Comparison of ENCODE assay signal across 9 cellular contexts in the genomic region with DNA sequence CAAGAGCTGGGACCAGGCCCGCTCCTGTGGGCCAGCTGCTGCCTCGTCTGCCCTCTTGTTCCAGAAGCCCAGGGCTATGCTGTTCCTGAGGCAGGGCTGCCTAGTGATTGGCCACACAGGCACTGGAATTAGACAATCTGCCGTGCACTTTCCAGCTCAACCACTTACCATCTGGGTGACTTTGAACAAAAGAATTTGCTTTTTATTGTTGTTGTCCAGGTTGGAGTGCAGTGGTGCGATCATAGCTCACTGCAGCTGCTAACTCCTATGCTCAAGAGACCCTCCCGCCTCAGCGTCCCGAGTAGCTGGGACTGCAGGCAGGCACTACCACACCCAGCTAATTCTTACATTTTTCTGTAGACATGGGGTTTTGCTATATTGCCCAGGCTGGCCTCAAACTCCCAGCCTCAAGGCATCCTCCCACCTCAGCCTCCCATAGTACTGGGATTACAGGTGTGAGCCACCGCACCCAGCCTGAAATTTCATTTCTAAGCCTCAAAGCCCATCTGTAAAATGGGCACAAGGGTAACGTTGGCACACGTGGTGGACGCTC. TPM values are rescaled to one million over a fixed set of nuclear protein-coding genes. Genes with fewer than 3 reads are reported as not detected.
DNase-seq lines count a peak whose midpoint lies in the region; ATAC-seq, FAIRE-seq and TF ChIP-seq lines count a peak whose summit lies in the region.
"Had no signal": no experiment of that assay in that cellular context is flagged by ENCODE, and none has a peak within 500 bp of the region (broad histone marks: within the 10 kb centered on the region; RNA-seq: fewer than 3 reads in every experiment).

No MANE protein-coding gene starts in this region.

- peak overlapping the region; percentile 65; the same call in 1 of the 2 replicates for H2BK15ac ChIP-seq in H1 (ENCODE audit: low read length)

- H3K4ac ChIP-seq in H1 (replicated peaks; ENCODE audit: insufficient read length, low read depth, low read length) = peak overlapping the region; percentile 8

- 0 out of 2 replicates have a peak overlapping the region, but pooled peaks have one; percentile 3 for H2AFZ ChIP-seq in H1 (ENCODE audit: low read length)

- H4K91ac ChIP-seq in H1 (replicated peaks; ENCODE audit: insufficient read length, low read length) = no peak overlapping the region

- ATAC-seq in HG03439 (IDR thresholded peaks at IDR 0.05; ENCODE audit: unreplicated experiment) = no peak
- ATAC-seq in GM18511 (IDR thresholded peaks at IDR 0.05; ENCODE audit: unreplicated experiment) = no peak

- intact Hi-C loops in sigmoid colon (cut with DNase I) = loop anchor here (2.0 kb wide), 1 partner anchor 64 kb away; no protein-coding TSS in a partner anchor

- H3K36me3 ChIP-seq in H1 (ENCODE audit: control insufficient read depth in 2 of 4, insufficient read depth in 4 of 4, low read length in 3 of 4) (no peaks in the 10 kb centered on the region), sigmoid colon (no peaks in the 10 kb centered on the region)

- no peak overlapping the region; a peak in 1 of 7 replicates for H3K9ac ChIP-seq in H1 (replicated peaks in 1 of 4; ENCODE audit: extremely low read depth in 1 of 4, low read depth in 3 of 4, low read length in 3 of 4)
- H3K9ac ChIP-seq: KMS-11 had no signal

- H2BK12ac ChIP-seq in H1 (ENCODE audit: low read depth, low read length) = peak overlapping the region; percentile 69; the same call in 1 of the 2 replicates

- H3K79me1 ChIP-seq in H1 (ENCODE audit: low read depth, low read length) = peaks cover 3% of the 10 kb centered on the region

- H4K20me1 ChIP-seq in H1 (replicated peaks in 1 of 2; ENCODE audit: control insufficient read depth in 1 of 2, insufficient read depth in 2 of 2, low read length in 2 of 2) = no peaks in the 10 kb centered on the region

- H3K4me3 ChIP-seq in H1 (ENCODE audit: extremely low read depth in 1 of 4, insufficient read depth in 2 of 4, low read depth in 3 of 4, low read length in 4 of 4) (no peak overlapping the region), sigmoid colon (no peak overlapping the region)

- H3K9me3 ChIP-seq in H1 (ENCODE audit: insufficient read depth in 2 of 2, low read depth in 1 of 2, low read length in 1 of 2) = no peaks in the 10 kb centered on the region
- no peaks in the 10 kb centered on the region for H3K9me3 ChIP-seq in sigmoid colon

- H3K27me3 ChIP-seq in H1 (replicated peaks in 1 of 4; ENCODE audit: control insufficient read depth in 3 of 4, extremely low read depth in 1 of 4, insufficient read depth in 3 of 4, low read length in 3 of 4) = no peaks in the 10 kb centered on the region; a peak in 2 of 7 replicates
- no peaks in the 10 kb centered on the region for H3K27me3 ChIP-seq in sigmoid colon

- H3K27ac ChIP-seq in H1 (ENCODE audit: low read depth, low read length) (no peak overlapping the region), sigmoid colon (peak overlapping the region in 2 of 4 donors; percentile 13 to 62)
- H3K27ac ChIP-seq: KMS-11 had no signal

- peak overlapping the region; percentile 62; the same call in 1 of the 2 replicates for H2BK20ac ChIP-seq in H1 (ENCODE audit: low read length)

- H3K23ac ChIP-seq in H1 (ENCODE audit: insufficient read length) = no peak overlapping the region

- peaks cover 0 to 5% of the 10 kb centered on the region in 2 experiments; a peak in 2 of 4 replicates for H3K79me2 ChIP-seq in H1 (ENCODE audit: control insufficient read depth in 1 of 2, insufficient read depth in 2 of 2, low read length in 2 of 2)

- peak; percentile 36 for DNase-seq in NCI-H82 (lab: John Stamatoyannopoulos, UW)
- no peak for DNase-seq in NCI-H82 treated with DMSO at 0.1 percent for 48 hours (lab: John Stamatoyannopoulos, UW; ENCODE audit: unreplicated experiment)
- DNase-seq in NCI-H524 treated with DMSO at 0.1 percent for 48 hours (lab: John Stamatoyannopoulos, UW) = peak; percentile 58
- DNase-seq in H1 (ENCODE audit: low read depth in 1 of 2, low spot score in 2 of 2) = no peak
- peak; percentile 58 for DNase-seq in sigmoid colon
- DNase-seq in hypothalamus (lab: John Stamatoyannopoulos, UW) = no peak

- no peak overlapping the region for H3K14ac ChIP-seq in H1 (ENCODE audit: insufficient read length)

- no peak for TF ChIP-seq POLR2A in H1 (IDR thresholded peaks at IDR 0.05; ENCODE audit: control extremely low read depth in 1 of 2, low read depth in 2 of 2, low read length in 2 of 2)
- no peak for TF ChIP-seq POLR2A in sigmoid colon (IDR thresholded peaks at IDR 0.05)

- peaks cover 0 to 15% (median 6%) of the 10 kb centered on the region in 4 experiments; a peak in 3 of 7 replicates for H3K4me1 ChIP-seq in H1 (replicated peaks in 1 of 4; ENCODE audit: control insufficient read depth in 3 of 4, insufficient read depth in 4 of 4, low read length in 3 of 4)
- peaks cover 0 to 41% (median 31%) of the 10 kb centered on the region in 4 donors for H3K4me1 ChIP-seq in sigmoid colon

- no peak overlapping the region for H2BK5ac ChIP-seq in H1 (ENCODE audit: low read depth, low read length)

- H3K4me2 ChIP-seq in H1 (ENCODE audit: insufficient read depth in 1 of 2, low read depth in 2 of 2, low read length in 2 of 2) = no peak overlapping the region

- TF ChIP-seq CTCF in H1 (IDR thresholded peaks at IDR 0.05; ENCODE audit: control extremely low read depth in 1 of 3, insufficient read depth in 1 of 3, low read depth in 1 of 3, low read length in 3 of 3) (no peak), sigmoid colon (IDR thresholded peaks at IDR 0.05) (no peak)

- peaks cover 8% of the 10 kb centered on the region for H3K23me2 ChIP-seq in H1 (ENCODE audit: low read depth, low read length)

- no peak overlapping the region for H4K5ac ChIP-seq in H1 (ENCODE audit: insufficient read length, low read depth, low read length)

- no peak for TF ChIP-seq EP300 in H1 (IDR thresholded peaks at IDR 0.05; ENCODE audit: borderline replicate concordance in 1 of 2, low read depth in 2 of 2, low read length in 2 of 2)
- TF ChIP-seq EP300 in sigmoid colon (IDR thresholded peaks at IDR 0.05) = no peak

- no peak overlapping the region for H4K8ac ChIP-seq in H1 (ENCODE audit: extremely low read depth, insufficient read depth, low read length)

- no peak overlapping the region for H3K18ac ChIP-seq in H1 (ENCODE audit: extremely low read depth, low read length)

- H2AK5ac ChIP-seq in H1 (ENCODE audit: low read depth, low read length) = peak overlapping the region; percentile 79; the same call in 1 of the 2 replicates

- no peak for FAIRE-seq in H1 (lab: Jason Lieb, UNC)

- WGBS in H1 (ENCODE audit: extremely low coverage in 1 of 2, insufficient coverage in 1 of 2, insufficient read length in 1 of 2, insufficient replicate concordance in 2 of 2, low coverage in 1 of 2, low lambda C conversion rate in 2 of 2, missing lambda C conversion rate in 1 of 2), 2 experiments = 87% methylated on average over 10 of the region's 11 CpGs; no CpG with 5 or more reads in 1 of the 2 experiments
- 38 to 62% methylated on average over 11 of the region's 11 CpGs for WGBS in sigmoid colon, 2 donors

- CTCF ChIA-PET in H1 (lab: Charles Lee; ENCODE audit: partially characterized antibody) = interaction anchor here (0.7 to 3.9 kb wide), 5 partner anchors 36 to 136 kb away, joined by 3 to 14 read pairs (median 5); no protein-coding TSS in a partner anchor

- TF ChIP-seq RAD21 in H1 (IDR thresholded peaks at IDR 0.05 in 1 of 2, conservative IDR thresholded peaks at IDR 0.05 in 1 of 2; ENCODE audit: low read depth in 2 of 2, low read length in 2 of 2) = no peak

- POLR2A ChIA-PET in H1 (lab: Charles Lee; ENCODE audit: partially characterized antibody) = no interaction called here

- H3K56ac ChIP-seq in H1 (replicated peaks; ENCODE audit: insufficient read length, low read depth, low read length) = no peak overlapping the region

- H2BK120ac ChIP-seq in H1 (replicated peaks; ENCODE audit: low read depth, low read length) = no peak overlapping the region

TF ChIP-seq in H1, 55 proteins besides CTCF, POLR2A, EP300 and RAD21 (continues in another document):
- TF ChIP-seq, protein P1, sequence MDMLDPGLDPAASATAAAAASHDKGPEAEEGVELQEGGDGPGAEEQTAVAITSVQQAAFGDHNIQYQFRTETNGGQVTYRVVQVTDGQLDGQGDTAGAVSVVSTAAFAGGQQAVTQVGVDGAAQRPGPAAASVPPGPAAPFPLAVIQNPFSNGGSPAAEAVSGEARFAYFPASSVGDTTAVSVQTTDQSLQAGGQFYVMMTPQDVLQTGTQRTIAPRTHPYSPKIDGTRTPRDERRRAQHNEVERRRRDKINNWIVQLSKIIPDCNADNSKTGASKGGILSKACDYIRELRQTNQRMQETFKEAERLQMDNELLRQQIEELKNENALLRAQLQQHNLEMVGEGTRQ (IDR thresholded peaks at IDR 0.05; ENCODE audit: low read length) = no peak
- TF ChIP-seq SIX5 (IDR thresholded peaks at IDR 0.05; ENCODE audit: low read depth, low read length) = no peak
- TF ChIP-seq, protein P2, sequence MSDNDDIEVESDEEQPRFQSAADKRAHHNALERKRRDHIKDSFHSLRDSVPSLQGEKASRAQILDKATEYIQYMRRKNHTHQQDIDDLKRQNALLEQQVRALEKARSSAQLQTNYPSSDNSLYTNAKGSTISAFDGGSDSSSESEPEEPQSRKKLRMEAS (IDR thresholded peaks at IDR 0.05) = no peak
- no peak for TF ChIP-seq MAFK (IDR thresholded peaks at IDR 0.05; ENCODE audit: low read depth, low read length)
- TF ChIP-seq, protein P3, sequence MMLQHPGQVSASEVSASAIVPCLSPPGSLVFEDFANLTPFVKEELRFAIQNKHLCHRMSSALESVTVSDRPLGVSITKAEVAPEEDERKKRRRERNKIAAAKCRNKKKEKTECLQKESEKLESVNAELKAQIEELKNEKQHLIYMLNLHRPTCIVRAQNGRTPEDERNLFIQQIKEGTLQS (IDR thresholded peaks at IDR 0.05; ENCODE audit: insufficient read depth, low read depth, low read length) = no peak
- TF ChIP-seq GTF2F1 (IDR thresholded peaks at IDR 0.05; ENCODE audit: borderline replicate concordance, low read depth, low read length) = no peak
- no peak for TF ChIP-seq TAF7 (optimal IDR thresholded peaks at IDR 0.05; ENCODE audit: borderline replicate concordance, low read depth, low read length)
- TF ChIP-seq SP4 (IDR thresholded peaks at IDR 0.05; ENCODE audit: low read length) = no peak
- no peak for TF ChIP-seq SAP30 (IDR thresholded peaks at IDR 0.05; ENCODE audit: insufficient read depth, insufficient replicate concordance, low read length)
- no peak for TF ChIP-seq CREB1 (IDR thresholded peaks at IDR 0.05)

RNA-seq across cellular contexts. Expression of gene NEK6, which starts 1.2 kb away (rescaled TPM):
- 16.6 and 19.7 TPM in 2 replicates for total RNA-seq in H1 (2021; fragmentation: NEBNext Ultra II Directional; extraction: Animal tissue kit (Norgen Biotek cat#: 25700))
- polyA plus RNA-seq in H1 (2011; rRNA removed) (17.7 and 23.9 TPM in 2 replicates), sigmoid colon (10 to 100 TPM; 13.8 to 36.2 (median 24.7) TPM)
- polyA plus RNA-seq in H1 (2011; cell fraction: cytosol; rRNA removed) = 12.8 TPM
- polyA plus RNA-seq in H1 (2011; cell fraction: nucleus; rRNA removed) = 19.1 TPM
- 8.7 to 13.7 TPM (median 12.4 TPM) in 4 replicates for polyA plus RNA-seq in H1 (2012, experiment 1 of 2)
- 6.3 TPM for polyA plus RNA-seq in H1 (2012, experiment 2 of 2)
- 9.1 TPM for polyA plus RNA-seq in H1 (2013, experiment 1 of 2)
- 9.1 TPM for polyA plus RNA-seq in H1 (2013, experiment 2 of 2)
- polyA minus RNA-seq in H1 (2011; rRNA and poly(A)+ RNA removed) = 21.8 and 31.4 TPM in 2 replicates
- 7.7 TPM for polyA minus RNA-seq in H1 (2011; cell fraction: cytosol; rRNA and poly(A)+ RNA removed)
- 18.9 TPM for polyA minus RNA-seq in H1 (2011; cell fraction: nucleus; rRNA and poly(A)+ RNA removed)
- total RNA-seq in sigmoid colon = 10 to 100 TPM in 2 of 4 donors, 1 to 10 TPM in 2; 8.2 to 24.1 (median 14.2) TPM

Comparison
In these comparisons a context has a peak if more than half of its experiments do, and no peak if none do; other contexts are left out.
1. DNase-seq: peak in NCI-H82 (single experiment), NCI-H524 treated with DMSO at 0.1 percent for 48 hours (single experiment) and sigmoid colon (single experiment); none in NCI-H82 treated with DMSO at 0.1 percent for 48 hours (single experiment), H1 (0 of 2) and hypothalamus (0 of 51).